8 cellular contexts compared by ENCODE assay signal in genomic region chr13:46184277-46184699, GRCh38. TPM values are rescaled to one million over a fixed set of nuclear protein-coding genes. Genes with fewer than 3 reads are reported as not detected.
A peak's percentile ranks its signal among the peaks of the same experiment; 100 is the strongest.
DNase-seq lines count a peak whose midpoint lies in the region; ATAC-seq and TF ChIP-seq lines count a peak whose summit lies in the region.

No MANE protein-coding gene starts in this region.

- H3K4me3 Mint-ChIP-seq in naive thymus-derived CD4-positive, alpha-beta T cell = peak overlapping the region; percentile 67 to 99 (median 85)

- peaks cover 0 to 14% (median 3%) of the 10 kb centered on the region in 5 donors for H3K36me3 Mint-ChIP-seq in naive thymus-derived CD4-positive, alpha-beta T cell

- H3K4me1 ChIP-seq in naive thymus-derived CD4-positive, alpha-beta T cell (ENCODE audit: control insufficient read depth in 2 of 2, insufficient read depth in 2 of 2, low read length in 2 of 2) = peaks cover 27 to 35% of the 10 kb centered on the region in 2 donors
- peaks cover 0 to 14% (median 6%) of the 10 kb centered on the region in 4 donors for H3K4me1 ChIP-seq in upper lobe of left lung

- CTCF ChIA-PET in naive thymus-derived CD4-positive, alpha-beta T cell (lab: Charles Lee) = interaction anchor here (1.1 to 1.5 kb wide), 2 partner anchors 16 to 26 kb away, joined by 3 read pairs; no protein-coding TSS in a partner anchor

- H3K27me3 Mint-ChIP-seq in naive thymus-derived CD4-positive, alpha-beta T cell = peaks cover 0 to 3% (median 0%) of the 10 kb centered on the region in 5 donors

- H3K9me3 ChIP-seq in WERI-Rb-1 (ENCODE audit: severe bottlenecking) (no peaks in the 10 kb centered on the region), upper lobe of left lung (no peaks in the 10 kb centered on the region)
- no peaks in the 10 kb centered on the region for H3K9me3 ChIP-seq in naive thymus-derived CD4-positive, alpha-beta T cell (ENCODE audit: control insufficient read depth in 2 of 3, low read length in 3 of 3)

- 40 to 42% methylated on average over 6 of the region's 6 CpGs for WGBS in upper lobe of left lung, 2 donors

- in situ Hi-C loops in KBM-7 (cut with MboI; ENCODE audit: low pct_unique_long_range_greater_than_20kb, low sequenced_read_pairs) = no loop called here

- ATAC-seq in GM21576 (IDR thresholded peaks at IDR 0.05; ENCODE audit: unreplicated experiment) = peak; percentile 45
- ATAC-seq in naive thymus-derived CD4-positive, alpha-beta T cell = peak; percentile 75
- peak; percentile 71 to 77 for ATAC-seq in upper lobe of left lung (ENCODE audit: low FRiP score in 2 of 2)

- H3K4me1 Mint-ChIP-seq in naive thymus-derived CD4-positive, alpha-beta T cell = peaks cover 35 to 48% (median 38%) of the 10 kb centered on the region in 7 donors

- TF ChIP-seq CTCF in WERI-Rb-1 (IDR thresholded peaks at IDR 0.05; ENCODE audit: low read depth, low read length) = peak; percentile 66
- peak; percentile 50 for TF ChIP-seq CTCF in cardiac fibroblast (IDR thresholded peaks at IDR 0.05; ENCODE audit: low read depth, low read length)
- peak in 4 of 6 experiments; percentile 27 to 41 (median 35) for TF ChIP-seq CTCF in upper lobe of left lung (IDR thresholded peaks at IDR 0.05)

- H3K9me3 Mint-ChIP-seq in naive thymus-derived CD4-positive, alpha-beta T cell = peaks cover 0 to 1% (median 0%) of the 10 kb centered on the region in 11 donors

- H3K27ac ChIP-seq in WERI-Rb-1 = no peak overlapping the region
- H3K27ac ChIP-seq in naive thymus-derived CD4-positive, alpha-beta T cell (ENCODE audit: low read depth, low read length) = peak overlapping the region; percentile 82
- H3K27ac ChIP-seq in upper lobe of left lung = peak overlapping the region in 1 of 4 donors; percentile 84

- DNase-seq in ELF-1 (ENCODE audit: low read depth, low spot score) (peak; percentile 78), KBM-7 (peak; percentile 92), WERI-Rb-1 (peak; percentile 38), cardiac fibroblast (ENCODE audit: low read depth in 2 of 2) (peak; percentile 6 to 30), upper lobe of left lung (peak in 1 of 2 donors; percentile 55), NCI-H1417 treated with DMSO at 0.1 percent for 48 hours (lab: John Stamatoyannopoulos, UW) (no peak)
- peak in 8 of 9 donors; percentile 60 to 74 (median 69) for DNase-seq in naive thymus-derived CD4-positive, alpha-beta T cell

- H3K27me3 ChIP-seq in WERI-Rb-1 (ENCODE audit: insufficient read depth, low read depth, severe bottlenecking) (no peaks in the 10 kb centered on the region), upper lobe of left lung (no peaks in the 10 kb centered on the region)
- H3K27me3 ChIP-seq in naive thymus-derived CD4-positive, alpha-beta T cell (ENCODE audit: control insufficient read depth in 2 of 2, insufficient read depth in 2 of 2, low read length in 2 of 2) = no peaks in the 10 kb centered on the region

- H3K27ac Mint-ChIP-seq in naive thymus-derived CD4-positive, alpha-beta T cell = peak overlapping the region; percentile 86 to 99 (median 96)

- TF ChIP-seq POLR2A in upper lobe of left lung (IDR thresholded peaks at IDR 0.05) = no peak

- intact Hi-C loops in naive thymus-derived CD4-positive, alpha-beta T cell (cut with micrococcal nuclease) = loop anchor here (1.0 to 10.0 kb wide), 14 partner anchors 18 to 1267 kb away; partner anchors contain the start of genes LRRC63 (in 2 of the 2), ESD (in 1 of the 2), LRCH1 (in 1 of the 2) and SLC25A30 (in 1 of the 2)

- H3K36me3 ChIP-seq in WERI-Rb-1 (no peaks in the 10 kb centered on the region), upper lobe of left lung (no peaks in the 10 kb centered on the region)
- H3K36me3 ChIP-seq in naive thymus-derived CD4-positive, alpha-beta T cell (ENCODE audit: control insufficient read depth in 2 of 3, insufficient read depth in 3 of 3, low read length in 3 of 3) = no peaks in the 10 kb centered on the region

- H3K4me3 ChIP-seq in WERI-Rb-1 (ENCODE audit: low read depth, low read length) (no peak overlapping the region), cardiac fibroblast (replicated peaks in 1 of 2; ENCODE audit: low read depth in 2 of 2, low read length in 2 of 2) (no peak overlapping the region), upper lobe of left lung (no peak overlapping the region)
- H3K4me3 ChIP-seq in naive thymus-derived CD4-positive, alpha-beta T cell (ENCODE audit: low read length) = peak overlapping the region; percentile 83

- TF ChIP-seq EP300 in upper lobe of left lung (IDR thresholded peaks at IDR 0.05) = no peak

- POLR2A ChIA-PET in naive thymus-derived CD4-positive, alpha-beta T cell (lab: Charles Lee) = interaction anchor here (2.3 kb wide), 1 partner anchor 14 kb away, joined by 8 read pairs; no protein-coding TSS in a partner anchor

RNA-seq across cellular contexts. Expression of gene LCP1, which starts 2.3 kb away (rescaled TPM):
- 100 to 1,000 TPM; 293 to 989 (median 355) TPM for total RNA-seq in naive thymus-derived CD4-positive, alpha-beta T cell
- 100 to 1,000 TPM; 764 to 902 TPM for polyA plus RNA-seq in naive thymus-derived CD4-positive, alpha-beta T cell
- 100 to 1,000 TPM in 4 of 6 donors, 10 to 100 TPM in 2; 72.3 to 331 (median 129) TPM for total RNA-seq in upper lobe of left lung

RNA-seq across cellular contexts. Expression of gene LRRC63, which starts 27.4 kb away (rescaled TPM):
- under 1 TPM; 0.19 to 0.80 (median 0.49) TPM for total RNA-seq in naive thymus-derived CD4-positive, alpha-beta T cell
- polyA plus RNA-seq in naive thymus-derived CD4-positive, alpha-beta T cell = under 1 TPM in 1 of 2 donors, not detected in 1; 0.31 TPM
- 1 to 10 TPM in 2 of 6 donors, under 1 TPM in 3, not detected in 1; 0.33 to 3.1 (median 0.66) TPM for total RNA-seq in upper lobe of left lung
